In genomic region chr6:149918151-149918905, GRCh38 we compare ENCODE assay signal across 26 cellular contexts. TPM values are rescaled to one million over a fixed set of nuclear protein-coding genes. Genes with fewer than 3 reads are reported as not detected.
A peak's percentile ranks its signal among the peaks of the same experiment; 100 is the strongest.
DNase-seq lines count a peak whose midpoint lies in the region; ATAC-seq, FAIRE-seq and TF ChIP-seq lines count a peak whose summit lies in the region.
"Had no signal": no experiment of that assay in that cellular context is flagged by ENCODE, and none has a peak within 500 bp of the region (broad histone marks: within the 10 kb centered on the region; RNA-seq: fewer than 3 reads in every experiment).

No MANE protein-coding gene starts in this region.

- peaks cover 19 to 35% of the 10 kb centered on the region in 2 donors for H3K4me1 Mint-ChIP-seq in stimulated activated naive B cell treated with anti-CD40 and anti-IgM and Interleukin-4, amounts not matched to agents 10 μg/mL and 1 μg/mL and 100 μg/mL, for 72 hours

- H3K9me3 ChIP-seq in right atrium auricular region (no peaks in the 10 kb centered on the region), right cardiac atrium (ENCODE audit: control insufficient read depth, low read length) (no peaks in the 10 kb centered on the region), kidney (ENCODE audit: control insufficient read depth in 1 of 2, low read length in 2 of 2) (no peaks in the 10 kb centered on the region), BE2C (no peaks in the 10 kb centered on the region)
- H3K9me3 ChIP-seq: Caco-2 had no signal

- H3K9me3 Mint-ChIP-seq in stimulated activated naive B cell treated with anti-CD40 and anti-IgM and Interleukin-4, amounts not matched to agents 10 μg/mL and 1 μg/mL and 100 μg/mL, for 72 hours, result no peaks in the 10 kb centered on the region
- H3K9me3 Mint-ChIP-seq: CD4-positive, alpha-beta memory T cell; H9 had no signal

- intact Hi-C loops in right cardiac atrium (cut with DNase I), result no loop called here
- intact Hi-C loops in kidney (cut with DNase I), result no loop called here

- H3K4me3 Mint-ChIP-seq in stimulated activated naive B cell treated with anti-CD40 and anti-IgM and Interleukin-4, amounts not matched to agents 10 μg/mL and 1 μg/mL and 100 μg/mL, for 72 hours, result no peak overlapping the region
- H3K4me3 Mint-ChIP-seq: CD4-positive, alpha-beta memory T cell; H9 had no signal

- TF ChIP-seq CTCF in right atrium auricular region (IDR thresholded peaks at IDR 0.05), result no peak
- no peak for TF ChIP-seq CTCF in kidney (IDR thresholded peaks at IDR 0.05; ENCODE audit: borderline replicate concordance, extremely low read depth, insufficient read depth)
- no peak for TF ChIP-seq CTCF in BE2C (IDR thresholded peaks at IDR 0.05; ENCODE audit: low read depth, low read length)

- H3K36me3 ChIP-seq in right atrium auricular region (no peaks in the 10 kb centered on the region), kidney (ENCODE audit: control insufficient read depth in 1 of 2, insufficient read depth in 2 of 2, low read length in 2 of 2) (no peaks in the 10 kb centered on the region), BE2C (no peaks in the 10 kb centered on the region)
- H3K36me3 ChIP-seq: BLaER1 had no signal

- no peak overlapping the region for H3K9ac ChIP-seq in kidney (ENCODE audit: low read length in 2 of 2)
- H3K9ac ChIP-seq: BLaER1, GM23248 had no signal

- DNase-seq in right atrium auricular region (ENCODE audit: low spot score), result peak; percentile 54
- DNase-seq in right cardiac atrium, result no peak
- DNase-seq in kidney, result peak; percentile 18
- no peak for DNase-seq in stimulated activated naive B cell treated with anti-CD40 and anti-IgM and Interleukin-4, amounts not matched to agents 10 μg/mL and 1 μg/mL and 100 μg/mL, for 72 hours
- DNase-seq in BE2C, result no peak
- DNase-seq in cerebellar cortex (ENCODE audit: low spot score), result no peak
- DNase-seq: CD4-positive, alpha-beta memory T cell; DMS153; GM23248; H9; KG1; NCI-H1105; NCI-H146; NCI-H2029; NCI-H226; NCI-H510A treated with DMSO at 0.1 percent for 48 hours; NCI-H748 treated with DMSO at 0.1 percent for 48 hours; NK-92 treated with Interleukin-12 subunit alpha and Interleukin-12 subunit beta, amount 100 ng/mL, for 24 hours; SIG-M5 had no signal

- peaks cover 66% of the 10 kb centered on the region in 2 donors for H3K27me3 Mint-ChIP-seq in stimulated activated naive B cell treated with anti-CD40 and anti-IgM and Interleukin-4, amounts not matched to agents 10 μg/mL and 1 μg/mL and 100 μg/mL, for 72 hours

- H3K4me1 ChIP-seq in right atrium auricular region, result peaks cover 0 to 11% of the 10 kb centered on the region in 2 donors
- H3K4me1 ChIP-seq in right cardiac atrium (ENCODE audit: control insufficient read depth, insufficient read depth, low read length), result no peaks in the 10 kb centered on the region
- no peaks in the 10 kb centered on the region for H3K4me1 ChIP-seq in kidney (ENCODE audit: control insufficient read depth in 1 of 2, insufficient read depth in 1 of 2, low read depth in 1 of 2, low read length in 2 of 2)
- no peaks in the 10 kb centered on the region for H3K4me1 ChIP-seq in BE2C
- H3K4me1 ChIP-seq: BLaER1, Caco-2 had no signal

- 82% methylated on average over 6 of the region's 6 CpGs for WGBS in right cardiac atrium

- no peak for ATAC-seq in right cardiac atrium
- no peak for ATAC-seq in stimulated activated naive B cell treated with anti-CD40 and anti-IgM and Interleukin-4, amounts not matched to agents 10 μg/mL and 1 μg/mL and 100 μg/mL, for 72 hours (replicated peaks)
- ATAC-seq in GM19452 (IDR thresholded peaks at IDR 0.05; ENCODE audit: unreplicated experiment), result no peak
- ATAC-seq: Panc1 had no signal

- H3K27ac ChIP-seq in right atrium auricular region, result no peak overlapping the region
- H3K27ac ChIP-seq in right cardiac atrium (ENCODE audit: low read length), result no peak overlapping the region
- no peak overlapping the region for H3K27ac ChIP-seq in kidney (ENCODE audit: low read depth in 2 of 2, low read length in 2 of 2)
- H3K27ac ChIP-seq: BLaER1, GM23248, HL-60 had no signal

- no peaks in the 10 kb centered on the region for H3K36me3 Mint-ChIP-seq in stimulated activated naive B cell treated with anti-CD40 and anti-IgM and Interleukin-4, amounts not matched to agents 10 μg/mL and 1 μg/mL and 100 μg/mL, for 72 hours
- H3K36me3 Mint-ChIP-seq: CD4-positive, alpha-beta memory T cell had no signal

- H3K4me3 ChIP-seq in right atrium auricular region (no peak overlapping the region), right cardiac atrium (ENCODE audit: low read length) (no peak overlapping the region), kidney (ENCODE audit: low read length in 2 of 2) (no peak overlapping the region), BE2C (ENCODE audit: low read depth, low read length) (no peak overlapping the region)
- H3K4me3 ChIP-seq: BLaER1, GM23248 had no signal

- FAIRE-seq in kidney (lab: Jason Lieb, UNC), result no peak
- FAIRE-seq: GM12892 had no signal

- no peaks in the 10 kb centered on the region for H3K27me3 ChIP-seq in right atrium auricular region
- H3K27me3 ChIP-seq in right cardiac atrium (ENCODE audit: control insufficient read depth, insufficient read depth), result no peaks in the 10 kb centered on the region
- H3K27me3 ChIP-seq in BE2C, result no peaks in the 10 kb centered on the region; the same call in 1 of the 2 replicates

- H3K27ac Mint-ChIP-seq in stimulated activated naive B cell treated with anti-CD40 and anti-IgM and Interleukin-4, amounts not matched to agents 10 μg/mL and 1 μg/mL and 100 μg/mL, for 72 hours, result peak overlapping the region; percentile 33
- H3K27ac Mint-ChIP-seq: CD4-positive, alpha-beta memory T cell; H9 had no signal

RNA-seq across cellular contexts. Expression of gene RAET1G, which starts 4.6 kb away (rescaled TPM):
- 1 to 10 TPM; 1.5 to 1.6 TPM for total RNA-seq in right atrium auricular region
- under 1 TPM in 1 of 4 donors, not detected in 3; 0.43 TPM for total RNA-seq in right cardiac atrium
- 0.20 TPM for polyA plus RNA-seq in right cardiac atrium
- 0.41 TPM for total RNA-seq in kidney
- 1.3 TPM for polyA plus RNA-seq in kidney (ENCODE audit: insufficient read depth, low read depth, low replicate concordance)
- not detected for polyA plus RNA-seq in BE2C (2012; ENCODE audit: insufficient read depth, insufficient read length, low read depth)
- total RNA-seq: Caco-2; CD4-positive, alpha-beta memory T cell; G401; H9 had no signal
- polyA plus RNA-seq: CD4-positive, alpha-beta memory T cell had no signal

RNA-seq across cellular contexts. Expression of gene RAET1E, which starts 20.4 kb away (rescaled TPM):
- total RNA-seq in right atrium auricular region (1 to 10 TPM in 1 of 2 donors, under 1 TPM in 1; 0.52 to 4.3 TPM), right cardiac atrium (under 1 TPM; 0.17 to 0.45 (median 0.39) TPM), kidney (1.0 TPM)
- polyA plus RNA-seq in right cardiac atrium (0.41 TPM), kidney (ENCODE audit: insufficient read depth, low read depth, low replicate concordance) (3.1 TPM)
- not detected for polyA plus RNA-seq in BE2C (2012; ENCODE audit: insufficient read depth, insufficient read length, low read depth)
- total RNA-seq: Caco-2; CD4-positive, alpha-beta memory T cell; G401; H9 had no signal
- polyA plus RNA-seq: CD4-positive, alpha-beta memory T cell had no signal

RNA-seq across cellular contexts. Expression of gene ULBP2, which starts 23.5 kb away (rescaled TPM):
- 1 to 10 TPM in 1 of 2 donors, under 1 TPM in 1; 0.82 to 2.4 TPM for total RNA-seq in right atrium auricular region
- 1 to 10 TPM in 3 of 4 donors, under 1 TPM in 1; 0.31 to 1.2 (median 1.1) TPM for total RNA-seq in right cardiac atrium
- 1.1 TPM for polyA plus RNA-seq in right cardiac atrium
- 1.3 TPM for total RNA-seq in kidney
- polyA plus RNA-seq in kidney (ENCODE audit: insufficient read depth, low read depth, low replicate concordance), result 2.5 TPM
- polyA plus RNA-seq in BE2C (2012; ENCODE audit: insufficient read depth, insufficient read length, low read depth), result 1.5 TPM
- total RNA-seq: CD4-positive, alpha-beta memory T cell; H9 had no signal

RNA-seq across cellular contexts. Expression of gene ULBP1, which starts 45.4 kb away (rescaled TPM):
- under 1 TPM; 0.11 to 0.31 TPM for total RNA-seq in right atrium auricular region
- under 1 TPM in 3 of 4 donors, not detected in 1; 0.20 to 0.22 (median 0.21) TPM for total RNA-seq in right cardiac atrium
- polyA plus RNA-seq in right cardiac atrium, result 0.20 TPM
- total RNA-seq in kidney, result 0.72 TPM
- 0.47 TPM for polyA plus RNA-seq in kidney (ENCODE audit: insufficient read depth, low read depth, low replicate concordance)
- polyA plus RNA-seq in BE2C (2012; ENCODE audit: insufficient read depth, insufficient read length, low read depth), result 5.4 TPM
- total RNA-seq: CD4-positive, alpha-beta memory T cell; G401 had no signal
- polyA plus RNA-seq: CD4-positive, alpha-beta memory T cell had no signal

RNA-seq across cellular contexts. Expression of gene LRP11, which starts 54.2 kb away (rescaled TPM):
- total RNA-seq in right atrium auricular region (10 to 100 TPM; 17.0 to 25.7 TPM), right cardiac atrium (10 to 100 TPM; 16.8 to 36.6 (median 23.5) TPM), kidney (34.0 TPM)
- polyA plus RNA-seq in right cardiac atrium (11.5 TPM), kidney (ENCODE audit: insufficient read depth, low read depth, low replicate concordance) (22.1 TPM)
- polyA plus RNA-seq in BE2C (2012; ENCODE audit: insufficient read depth, insufficient read length, low read depth), result 4.3 TPM

Comparison
In these comparisons a context has a peak if more than half of its experiments do, and no peak if none do; other contexts are left out.
1. DNase-seq: peak in right atrium auricular region (single experiment) and kidney (single experiment); none in right cardiac atrium (0 of 3), stimulated activated naive B cell treated with anti-CD40 and anti-IgM and Interleukin-4, amounts not matched to agents 10 μg/mL and 1 μg/mL and 100 μg/mL, for 72 hours (single experiment), BE2C (single experiment) and cerebellar cortex (single experiment).